In the genomic region with DNA sequence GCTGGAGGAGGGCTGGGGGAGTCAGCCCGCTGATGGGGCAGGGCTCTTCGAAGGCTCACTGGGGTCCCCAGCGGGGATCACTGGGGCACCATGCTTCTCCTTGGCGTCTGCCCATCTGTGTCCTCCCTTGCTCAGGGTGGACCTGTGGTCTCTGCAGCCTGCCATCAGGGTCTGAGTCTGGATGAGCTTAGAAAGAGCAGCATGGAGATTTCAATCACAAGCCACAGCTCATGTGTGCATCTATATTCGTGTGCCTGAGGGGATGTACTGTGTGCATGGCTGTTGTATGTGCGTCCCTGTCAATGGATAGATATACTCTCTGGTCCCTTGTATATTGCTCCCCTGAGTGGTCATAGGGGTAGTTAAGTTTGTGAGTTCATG, we compare ENCODE assay signal across 11 cellular contexts.
DNase-seq lines count a peak whose midpoint lies in the region; ATAC-seq and TF ChIP-seq lines count a peak whose summit lies in the region.
"Had no signal": no experiment of that assay in that cellular context is flagged by ENCODE, and none has a peak within 500 bp of the region (broad histone marks: within the 10 kb centered on the region; RNA-seq: fewer than 3 reads in every experiment).

No MANE protein-coding gene starts in this region.

- TF ChIP-seq CTCF in RWPE1 (conservative IDR thresholded peaks at IDR 0.05; ENCODE audit: low read depth) (no peak), thoracic aorta (IDR thresholded peaks at IDR 0.05) (no peak)

- no peaks in the 10 kb centered on the region for H3K9me3 ChIP-seq in thoracic aorta
- H3K9me3 ChIP-seq: HAP-1, Peyer's patch, SJCRH30 had no signal

- POLR2A ChIA-PET in RWPE1 (lab: Yijun Ruan, JAX; ENCODE audit: low non-redundant PET) = no interaction called here

- in situ Hi-C loops in Caki2 (cut with HindIII; ENCODE audit: low pct_unique_long_range_greater_than_20kb, low sequenced_read_pairs) = no loop called here

- no peaks in the 10 kb centered on the region for H3K27me3 ChIP-seq in thoracic aorta (replicated peaks; ENCODE audit: insufficient read depth)
- H3K27me3 ChIP-seq: Peyer's patch, SJCRH30 had no signal

- H3K36me3 ChIP-seq in thoracic aorta = no peaks in the 10 kb centered on the region
- H3K36me3 ChIP-seq: HAP-1, Peyer's patch, SJCRH30 had no signal

- H3K4me3 ChIP-seq in thoracic aorta = peak overlapping the region; percentile 6
- H3K4me3 ChIP-seq: HAP-1, Peyer's patch, SJCRH30 had no signal

- ATAC-seq in esophagus mucosa (peak; percentile 14), thoracic aorta (ENCODE audit: insufficient number of reproducible peaks, low FRiP score, low read depth) (no peak), GM21390 (IDR thresholded peaks at IDR 0.05; ENCODE audit: unreplicated experiment) (no peak)

- CTCF ChIA-PET in RWPE1 (lab: Yijun Ruan, JAX) = no interaction called here

- H3K27ac ChIP-seq in RWPE1 (peak overlapping the region; percentile 53), thoracic aorta (peak overlapping the region; percentile 8 to 13)
- H3K27ac ChIP-seq: Peyer's patch, SJCRH30 had no signal

- peaks cover 10 to 40% of the 10 kb centered on the region in 2 donors for H3K4me1 ChIP-seq in thoracic aorta (ENCODE audit: control insufficient read depth in 1 of 2, low read depth in 2 of 2)
- H3K4me1 ChIP-seq: HAP-1 had no signal

- peak; percentile 5 for DNase-seq in Caki2 (ENCODE audit: low read depth)
- DNase-seq in RWPE1 (ENCODE audit: low spot score) = no peak
- DNase-seq in thoracic aorta (ENCODE audit: low spot score) = no peak
- DNase-seq in activated gamma-delta T cell (lab: John Stamatoyannopoulos, UW) = no peak
- no peak for DNase-seq in Ammon's horn (ENCODE audit: low spot score)
- DNase-seq: NCI-H1930 had no signal
